25 cellular contexts compared by ENCODE assay signal in genomic region chr6:161319231-161319630, GRCh38. TPM values are rescaled to one million over a fixed set of nuclear protein-coding genes. Genes with fewer than 3 reads are reported as not detected.
DNase-seq lines count a peak whose midpoint lies in the region; ATAC-seq and TF ChIP-seq lines count a peak whose summit lies in the region.
"Had no signal": no experiment of that assay in that cellular context is flagged by ENCODE, and none has a peak within 500 bp of the region (broad histone marks: within the 10 kb centered on the region; RNA-seq: fewer than 3 reads in every experiment).

No MANE protein-coding gene starts in this region.

- no peaks in the 10 kb centered on the region for H3K27me3 ChIP-seq in endodermal cell (ENCODE audit: control insufficient read depth, insufficient read depth, low read length, poor library complexity, severe bottlenecking)
- H3K27me3 ChIP-seq: neutrophil, spleen, tibial artery had no signal

- H3K9ac ChIP-seq in endodermal cell (ENCODE audit: extremely low read depth, low read length, poor library complexity, severe bottlenecking) = no peak overlapping the region

- peaks cover 37% of the 10 kb centered on the region for H3K9me3 Mint-ChIP-seq in endodermal cell
- H3K9me3 Mint-ChIP-seq in activated T-cell treated with anti-CD3 and anti-CD28 coated beads, Interleukin-2, amount 50 U/mL, for 72 hours = peaks cover 3% of the 10 kb centered on the region in 2 donors
- H3K9me3 Mint-ChIP-seq: activated naive CD4-positive, alpha-beta T cell treated with anti-CD3 and anti-CD28 coated beads, Interleukin-2, amount 10 ng/mL, durations not matched to agents 7 days and 5 days; central memory CD8-positive, alpha-beta T cell had no signal

- WGBS in endodermal cell (ENCODE audit: insufficient coverage in 1 of 2, insufficient read length in 1 of 2), 2 experiments = 87 to 95% methylated on average over 2 of the region's 2 CpGs

- peaks cover 28% of the 10 kb centered on the region for H3K9me3 ChIP-seq in endodermal cell (ENCODE audit: control insufficient read depth, low read length)
- H3K9me3 ChIP-seq: HAP-1, neutrophil, tibial artery had no signal

- H3K4me1 Mint-ChIP-seq in endodermal cell = peaks cover 6% of the 10 kb centered on the region
- H3K4me1 Mint-ChIP-seq in activated T-cell treated with anti-CD3 and anti-CD28 coated beads, Interleukin-2, amount 50 U/mL, for 72 hours (ENCODE audit: low read depth) = no peaks in the 10 kb centered on the region
- H3K4me1 Mint-ChIP-seq: activated CD8-positive, alpha-beta memory T cell treated with anti-CD3 and anti-CD28 coated beads, Interleukin-2, amount 10 ng/mL, durations not matched to agents 7 days and 5 days; activated naive CD4-positive, alpha-beta T cell treated with anti-CD3 and anti-CD28 coated beads, Interleukin-2, amount 10 ng/mL, durations not matched to agents 7 days and 5 days; CD4-positive, alpha-beta memory T cell; central memory CD8-positive, alpha-beta T cell; stimulated activated memory B cell treated with anti-CD40 and anti-IgM and Interleukin-4, amounts not matched to agents 10 μg/mL and 1 μg/mL and 100 μg/mL, for 72 hours had no signal

- no peak overlapping the region for H3K4me3 ChIP-seq in endodermal cell (ENCODE audit: low read length)
- H3K4me3 ChIP-seq: HAP-1, spleen, tibial artery had no signal

- no peak overlapping the region for H3K4me3 Mint-ChIP-seq in endodermal cell
- no peak overlapping the region for H3K4me3 Mint-ChIP-seq in activated T-cell treated with anti-CD3 and anti-CD28 coated beads, Interleukin-2, amount 50 U/mL, for 72 hours
- H3K4me3 Mint-ChIP-seq: activated CD8-positive, alpha-beta memory T cell treated with anti-CD3 and anti-CD28 coated beads, Interleukin-2, amount 10 ng/mL, durations not matched to agents 7 days and 5 days; activated naive CD4-positive, alpha-beta T cell treated with anti-CD3 and anti-CD28 coated beads, Interleukin-2, amount 10 ng/mL, durations not matched to agents 7 days and 5 days; activated T-helper 1 cell treated with anti-CD3 and anti-CD28 coated beads, Interleukin-12 subunit alpha, Interleukin-12 subunit beta, Interleukin-2, Interleukin-4 antibody, amounts not matched to agents 30 ng/mL and 10 ng/mL and 1 ng/mL, durations not matched to agents 14 hours and 24 hours and 36 hours; CD4-positive, alpha-beta memory T cell; central memory CD8-positive, alpha-beta T cell; stimulated activated memory B cell treated with anti-CD40 and anti-IgM and Interleukin-4, amounts not matched to agents 10 μg/mL and 1 μg/mL and 100 μg/mL, for 72 hours had no signal

- TF ChIP-seq CTCF in endodermal cell (conservative IDR thresholded peaks at IDR 0.05) = no peak

- H3K27ac ChIP-seq in endodermal cell (ENCODE audit: low read depth, low read length) = peak overlapping the region; percentile 90
- H3K27ac ChIP-seq: neutrophil, spleen, tibial artery had no signal

- peaks cover 6% of the 10 kb centered on the region for H3K36me3 Mint-ChIP-seq in endodermal cell (ENCODE audit: low read depth)
- H3K36me3 Mint-ChIP-seq in activated T-cell treated with anti-CD3 and anti-CD28 coated beads, Interleukin-2, amount 50 U/mL, for 72 hours (ENCODE audit: insufficient read depth in 2 of 2) = peaks cover 0 to 5% of the 10 kb centered on the region in 2 donors
- H3K36me3 Mint-ChIP-seq: activated CD8-positive, alpha-beta memory T cell treated with anti-CD3 and anti-CD28 coated beads, Interleukin-2, amount 10 ng/mL, durations not matched to agents 7 days and 5 days; activated naive CD4-positive, alpha-beta T cell treated with anti-CD3 and anti-CD28 coated beads, Interleukin-2, amount 10 ng/mL, durations not matched to agents 7 days and 5 days; CD4-positive, alpha-beta memory T cell; stimulated activated memory B cell treated with anti-CD40 and anti-IgM and Interleukin-4, amounts not matched to agents 10 μg/mL and 1 μg/mL and 100 μg/mL, for 72 hours had no signal

- no peaks in the 10 kb centered on the region for H3K36me3 ChIP-seq in endodermal cell (ENCODE audit: control insufficient read depth, insufficient read depth, low read length)
- H3K36me3 ChIP-seq: HAP-1, neutrophil, spleen, tibial artery had no signal

- no peaks in the 10 kb centered on the region for H3K4me1 ChIP-seq in endodermal cell (ENCODE audit: control insufficient read depth, insufficient read depth, low read length)
- H3K4me1 ChIP-seq: HAP-1, spleen, tibial artery had no signal

- H3K27ac Mint-ChIP-seq in endodermal cell = no peak overlapping the region
- no peak overlapping the region for H3K27ac Mint-ChIP-seq in activated T-cell treated with anti-CD3 and anti-CD28 coated beads, Interleukin-2, amount 50 U/mL, for 72 hours
- H3K27ac Mint-ChIP-seq: activated CD8-positive, alpha-beta memory T cell treated with anti-CD3 and anti-CD28 coated beads, Interleukin-2, amount 10 ng/mL, durations not matched to agents 7 days and 5 days; activated naive CD4-positive, alpha-beta T cell treated with anti-CD3 and anti-CD28 coated beads, Interleukin-2, amount 10 ng/mL, durations not matched to agents 7 days and 5 days; activated T-helper 1 cell treated with anti-CD3 and anti-CD28 coated beads, Interleukin-12 subunit alpha, Interleukin-12 subunit beta, Interleukin-2, Interleukin-4 antibody, amounts not matched to agents 30 ng/mL and 10 ng/mL and 1 ng/mL, durations not matched to agents 14 hours and 24 hours and 36 hours; CD4-positive, alpha-beta memory T cell; stimulated activated memory B cell treated with anti-CD40 and anti-IgM and Interleukin-4, amounts not matched to agents 10 μg/mL and 1 μg/mL and 100 μg/mL, for 72 hours had no signal

- no peak for ATAC-seq in activated T-cell treated with anti-CD3 and anti-CD28 coated beads, Interleukin-2, amount 50 U/mL, for 72 hours (replicated peaks in 1 of 2)
- ATAC-seq: activated CD8-positive, alpha-beta memory T cell treated with anti-CD3 and anti-CD28 coated beads, Interleukin-2, amount 10 ng/mL, durations not matched to agents 7 days and 5 days; left ventricle myocardium superior; stimulated activated memory B cell treated with anti-CD40 and anti-IgM and Interleukin-4, amounts not matched to agents 10 μg/mL and 1 μg/mL and 100 μg/mL, for 72 hours had no signal

- H3K27me3 Mint-ChIP-seq in endodermal cell (ENCODE audit: insufficient read depth) = no peaks in the 10 kb centered on the region
- H3K27me3 Mint-ChIP-seq in activated T-cell treated with anti-CD3 and anti-CD28 coated beads, Interleukin-2, amount 50 U/mL, for 72 hours (ENCODE audit: low read depth) = peaks cover 13% of the 10 kb centered on the region
- H3K27me3 Mint-ChIP-seq: activated CD8-positive, alpha-beta memory T cell treated with anti-CD3 and anti-CD28 coated beads, Interleukin-2, amount 10 ng/mL, durations not matched to agents 7 days and 5 days; activated naive CD4-positive, alpha-beta T cell treated with anti-CD3 and anti-CD28 coated beads, Interleukin-2, amount 10 ng/mL, durations not matched to agents 7 days and 5 days had no signal

- peak; percentile 5 for DNase-seq in SW480 (ENCODE audit: low spot score)
- no peak for DNase-seq in endodermal cell
- peak; percentile 69 for DNase-seq in middle frontal gyrus (ENCODE audit: extremely low spot score, low spot score)
- DNase-seq in superior temporal gyrus (ENCODE audit: extremely low spot score) = peak; percentile 96
- DNase-seq in activated T-cell treated with anti-CD3 and anti-CD28 coated beads, Interleukin-2, amount 50 U/mL, for 72 hours = no peak
- no peak for DNase-seq in SHP77 treated with DMSO at 0.1 percent for 48 hours (lab: John Stamatoyannopoulos, UW)
- no peak for DNase-seq in GM19238 (ENCODE audit: insufficient read length, low spot score)
- DNase-seq: activated CD4-positive, alpha-beta T cell treated with anti-CD3 and anti-CD28 coated beads, Interleukin-2, amount 50 U/mL, for 1 hour; activated CD8-positive, alpha-beta memory T cell treated with anti-CD3 and anti-CD28 coated beads, Interleukin-2, amount 10 ng/mL, durations not matched to agents 7 days and 5 days; activated naive CD4-positive, alpha-beta T cell treated with anti-CD3 and anti-CD28 coated beads, Interleukin-2, amount 10 ng/mL, durations not matched to agents 7 days and 5 days; CD4-positive, alpha-beta memory T cell; IMR-90; left ventricle myocardium superior; NCI-H1105; NCI-H2029; NCI-H446; spleen; stimulated activated CD4-positive, alpha-beta T cell treated with anti-CD3 and anti-CD28 coated beads, Interleukin-2, amount 100 ng/mL, for 48 hours; T-helper 9 cell; tibial artery had no signal

RNA-seq across cellular contexts. Expression of gene AGPAT4, which starts 45.4 kb away (rescaled TPM):
- 10 to 100 TPM; 61.0 to 61.1 TPM for total RNA-seq in endodermal cell
- polyA plus RNA-seq in endodermal cell (2013, experiment 1 of 2) = 33.8 TPM
- polyA plus RNA-seq in endodermal cell (2013, experiment 2 of 2) = 30.0 TPM
- total RNA-seq in activated T-cell treated with anti-CD3 and anti-CD28 coated beads, Interleukin-2, amount 50 U/mL, for 72 hours = 1 to 10 TPM; 8.0 to 9.5 TPM

Comparison
In these comparisons a context has a peak if more than half of its experiments do, and no peak if none do; other contexts are left out.
1. DNase-seq: peak in SW480 (single experiment), middle frontal gyrus (single experiment) and superior temporal gyrus (single experiment); none in endodermal cell (single experiment), activated T-cell treated with anti-CD3 and anti-CD28 coated beads, Interleukin-2, amount 50 U/mL, for 72 hours (0 of 2), SHP77 treated with DMSO at 0.1 percent for 48 hours (single experiment) and GM19238 (single experiment).
2. RNA of gene AGPAT4, which starts 45.4 kb away (total RNA-seq): 61.0 to 61.1 TPM in endodermal cell; 8.0 to 9.5 TPM in activated T-cell treated with anti-CD3 and anti-CD28 coated beads, Interleukin-2, amount 50 U/mL, for 72 hours; every median in the first group is over 4 times any median in the second.